Comparison of ENCODE assay signal across 25 cellular contexts in genomic region chr14:79605863-79606262, GRCh38.
A peak's percentile ranks its signal among the peaks of the same experiment; 100 is the strongest.
DNase-seq lines count a peak whose midpoint lies in the region; ATAC-seq, FAIRE-seq and TF ChIP-seq lines count a peak whose summit lies in the region.
"Had no signal": no experiment of that assay in that cellular context is flagged by ENCODE, and none has a peak within 500 bp of the region (broad histone marks: within the 10 kb centered on the region; RNA-seq: fewer than 3 reads in every experiment).

No MANE protein-coding gene starts in this region.

- no peak for FAIRE-seq in urothelium cell line (lab: Jason Lieb, UNC)
- FAIRE-seq: colon, endometrium had no signal

- DNase-seq in DMS79 (lab: John Stamatoyannopoulos, UW) (peak; percentile 100), NCI-H1694 (lab: John Stamatoyannopoulos, UW) (peak; percentile 91), NCI-H345 treated with DMSO at 0.1 percent for 48 hours (lab: John Stamatoyannopoulos, UW; ENCODE audit: unreplicated experiment) (peak; percentile 87), dermis blood vessel endothelial cell (peak; percentile 7), breast epithelium (ENCODE audit: low spot score in 2 of 2) (no peak), urothelium cell line (ENCODE audit: low spot score) (no peak)
- DNase-seq: activated CD4-positive, alpha-beta T cell treated with anti-CD3 and anti-CD28 coated beads, Interleukin-2, amount 50 U/mL, for 48 hours; activated naive CD4-positive, alpha-beta T cell treated with anti-CD3 and anti-CD28 coated beads, Interleukin-2, amount 10 ng/mL, durations not matched to agents 7 days and 5 days; activated T-cell treated with anti-CD3 and anti-CD28 coated beads, Interleukin-2, amount 50 U/mL, for 1 hour; CD8-positive, alpha-beta memory T cell; hippocampal formation; islet precursor cell; KG1; MV-4-11; naive thymus-derived CD4-positive, alpha-beta T cell; posterior cingulate gyrus; stimulated activated CD4-positive, alpha-beta T cell treated with anti-CD3 and anti-CD28 coated beads, Interleukin-4, amount 100 ng/mL, for 24 hours; T-helper 17 cell; WERI-Rb-1 had no signal

- H3K9me3 ChIP-seq in breast epithelium = no peaks in the 10 kb centered on the region
- H3K9me3 ChIP-seq: vagina had no signal

- TF ChIP-seq CTCF in breast epithelium (IDR thresholded peaks at IDR 0.05) = no peak

- ATAC-seq in GM19023 (IDR thresholded peaks at IDR 0.05; ENCODE audit: unreplicated experiment) (no peak), GM21786 (IDR thresholded peaks at IDR 0.05; ENCODE audit: unreplicated experiment) (no peak)
- ATAC-seq: naive thymus-derived CD4-positive, alpha-beta T cell; T-helper 17 cell had no signal

- no peaks in the 10 kb centered on the region for H3K27me3 ChIP-seq in breast epithelium
- H3K27me3 ChIP-seq: vagina had no signal

- no peak overlapping the region for H3K4me3 ChIP-seq in breast epithelium
- H3K4me3 ChIP-seq: smooth muscle cell, vagina had no signal

- H3K27ac ChIP-seq in breast epithelium = no peak overlapping the region
- H3K27ac ChIP-seq: vagina, WERI-Rb-1 had no signal

- H3K4me1 ChIP-seq in breast epithelium = no peaks in the 10 kb centered on the region

- intact Hi-C loops in breast epithelium (cut with DNase I; ENCODE audit: low total_unique reads) = no loop called here

- TF ChIP-seq POLR2A in breast epithelium (IDR thresholded peaks at IDR 0.05) = no peak

- no peaks in the 10 kb centered on the region for H3K36me3 ChIP-seq in breast epithelium
- H3K36me3 ChIP-seq: vagina, WERI-Rb-1 had no signal

Comparison
In these comparisons a context has a peak if more than half of its experiments do, and no peak if none do; other contexts are left out.
1. DNase-seq: peak in DMS79 (single experiment), NCI-H1694 (single experiment), NCI-H345 treated with DMSO at 0.1 percent for 48 hours (single experiment) and dermis blood vessel endothelial cell (single experiment); none in breast epithelium (0 of 2) and urothelium cell line (single experiment).